12 cellular contexts compared by ENCODE assay signal in the genomic region with DNA sequence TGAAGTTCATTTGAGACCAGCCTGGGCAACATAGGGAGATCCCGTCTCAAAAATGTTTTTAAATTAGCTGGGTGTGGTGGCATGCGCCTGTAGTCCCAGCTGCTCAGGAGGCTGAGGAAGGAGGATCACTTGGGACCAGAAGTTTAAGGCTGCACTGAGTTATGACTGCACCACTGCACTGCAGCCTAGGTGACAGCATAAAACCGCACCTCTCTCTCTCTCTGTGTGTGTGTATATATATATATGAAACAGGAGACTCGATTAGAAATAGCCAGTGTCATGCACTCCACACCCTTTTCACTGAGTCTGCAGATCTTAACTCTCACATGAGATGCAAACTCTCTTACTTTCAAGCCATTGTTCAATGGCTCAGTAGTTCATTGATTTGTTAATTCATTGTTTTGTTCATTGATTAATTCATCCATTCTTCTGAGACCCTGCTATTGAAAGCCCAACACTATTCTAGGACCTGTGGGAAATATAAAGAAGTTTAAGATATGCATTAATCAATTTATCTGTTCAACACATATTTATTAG. TPM values are rescaled to one million over a fixed set of nuclear protein-coding genes. Genes with fewer than 3 reads are reported as not detected.
DNase-seq lines count a peak whose midpoint lies in the region; ATAC-seq, FAIRE-seq and TF ChIP-seq lines count a peak whose summit lies in the region.
"Had no signal": no experiment of that assay in that cellular context is flagged by ENCODE, and none has a peak within 500 bp of the region (broad histone marks: within the 10 kb centered on the region; RNA-seq: fewer than 3 reads in every experiment).

No MANE protein-coding gene starts in this region.

- H2BK5ac ChIP-seq in H1 (ENCODE audit: low read depth, low read length): no peak overlapping the region

- no peak overlapping the region for H3K4ac ChIP-seq in H1 (replicated peaks; ENCODE audit: insufficient read length, low read depth, low read length)

- H2BK20ac ChIP-seq in H1 (ENCODE audit: low read length): no peak overlapping the region

- no peak overlapping the region for H3K4me2 ChIP-seq in H1 (ENCODE audit: insufficient read depth in 1 of 2, low read depth in 2 of 2, low read length in 2 of 2)

- H3K27ac ChIP-seq in H1 (ENCODE audit: low read depth, low read length): no peak overlapping the region
- H3K27ac ChIP-seq: 22Rv1, heart left ventricle had no signal

- no peak overlapping the region for H4K8ac ChIP-seq in H1 (ENCODE audit: extremely low read depth, insufficient read depth, low read length)

- H3K27me3 Mint-ChIP-seq in T-helper 1 cell treated with Interleukin-12 subunit alpha and Interleukin-12 subunit beta and Interleukin-4 antibody, amounts not matched to agents 30 μg/mL and 1 μg/mL, for 36 hours (ENCODE audit: low read depth): no peaks in the 10 kb centered on the region

- H3K4me1 ChIP-seq in H1 (replicated peaks in 1 of 4; ENCODE audit: control insufficient read depth in 3 of 4, insufficient read depth in 4 of 4, low read length in 3 of 4): peaks cover 0 to 4% (median 1%) of the 10 kb centered on the region in 4 experiments; a peak in 5 of 7 replicates

- no peaks in the 10 kb centered on the region for H3K23me2 ChIP-seq in H1 (ENCODE audit: low read depth, low read length)

- H3K4me3 ChIP-seq in H1 (ENCODE audit: extremely low read depth in 1 of 4, insufficient read depth in 2 of 4, low read depth in 3 of 4, low read length in 4 of 4): no peak overlapping the region
- H3K4me3 ChIP-seq: heart left ventricle had no signal

- no peaks in the 10 kb centered on the region for H3K79me2 ChIP-seq in H1 (ENCODE audit: control insufficient read depth in 1 of 2, insufficient read depth in 2 of 2, low read length in 2 of 2)

- H2BK15ac ChIP-seq in H1 (ENCODE audit: low read length): no peak overlapping the region

- H3K9ac ChIP-seq in H1 (replicated peaks in 1 of 4; ENCODE audit: extremely low read depth in 1 of 4, low read depth in 3 of 4, low read length in 3 of 4): no peak overlapping the region

- no peak overlapping the region for H2BK120ac ChIP-seq in H1 (replicated peaks; ENCODE audit: low read depth, low read length)

- peaks cover 15% of the 10 kb centered on the region for H3K4me1 Mint-ChIP-seq in T-helper 1 cell treated with Interleukin-12 subunit alpha and Interleukin-12 subunit beta and Interleukin-4 antibody, amounts not matched to agents 30 μg/mL and 1 μg/mL, for 36 hours (ENCODE audit: low read depth)
- H3K4me1 Mint-ChIP-seq: mesothelial cell of epicardium had no signal

- no peak overlapping the region for H4K91ac ChIP-seq in H1 (replicated peaks; ENCODE audit: insufficient read length, low read length)

- 91% methylated on average over 4 of the region's 4 CpGs; no CpG with 5 or more reads in 1 of the 2 experiments for WGBS in H1 (ENCODE audit: extremely low coverage in 1 of 2, insufficient coverage in 1 of 2, insufficient read length in 1 of 2, insufficient replicate concordance in 2 of 2, low coverage in 1 of 2, low lambda C conversion rate in 2 of 2, missing lambda C conversion rate in 1 of 2), 2 experiments

- no peak for TF ChIP-seq CTCF in H1 (IDR thresholded peaks at IDR 0.05; ENCODE audit: control extremely low read depth in 1 of 3, insufficient read depth in 1 of 3, low read depth in 1 of 3, low read length in 3 of 3)
- no peak for TF ChIP-seq CTCF in GM10248 (IDR thresholded peaks at IDR 0.05; ENCODE audit: control extremely low read depth, extremely low read depth, low read depth, missing control alignments)

- peaks cover 27% of the 10 kb centered on the region for H3K36me3 Mint-ChIP-seq in T-helper 1 cell treated with Interleukin-12 subunit alpha and Interleukin-12 subunit beta and Interleukin-4 antibody, amounts not matched to agents 30 μg/mL and 1 μg/mL, for 36 hours (ENCODE audit: low read depth)

- no peaks in the 10 kb centered on the region; the same call in 1 of the 2 replicates for H3K79me1 ChIP-seq in H1 (ENCODE audit: low read depth, low read length)

- CTCF ChIA-PET in H1 (lab: Charles Lee; ENCODE audit: partially characterized antibody): interaction anchor here (1.3 to 1.6 kb wide), 3 partner anchors 9 to 12 kb away, joined by 3 to 9 read pairs (median 6); no protein-coding TSS in a partner anchor
- CTCF ChIA-PET in GM10248 (lab: Yijun Ruan, JAX): interaction anchor here (1.3 kb wide), 2 partner anchors 278 to 294 kb away, joined by 3 to 4 read pairs; partner anchors contain the start of gene UBR2

- POLR2A ChIA-PET in H1 (lab: Charles Lee; ENCODE audit: partially characterized antibody) (no interaction called here), GM10248 (lab: Yijun Ruan, JAX) (no interaction called here)

- peaks cover 0 to 14% (median 3%) of the 10 kb centered on the region in 4 experiments; a peak in 3 of 8 replicates for H3K36me3 ChIP-seq in H1 (ENCODE audit: control insufficient read depth in 2 of 4, insufficient read depth in 4 of 4, low read length in 3 of 4)

- TF ChIP-seq RAD21 in H1 (IDR thresholded peaks at IDR 0.05 in 1 of 2, conservative IDR thresholded peaks at IDR 0.05 in 1 of 2; ENCODE audit: low read depth in 2 of 2, low read length in 2 of 2): no peak

- no peaks in the 10 kb centered on the region for H3K9me3 Mint-ChIP-seq in T-helper 1 cell treated with Interleukin-12 subunit alpha and Interleukin-12 subunit beta and Interleukin-4 antibody, amounts not matched to agents 30 μg/mL and 1 μg/mL, for 36 hours
- H3K9me3 Mint-ChIP-seq: mesothelial cell of epicardium had no signal

- no peak overlapping the region for H2AFZ ChIP-seq in H1 (ENCODE audit: low read length)

- no peak overlapping the region for H3K23ac ChIP-seq in H1 (ENCODE audit: insufficient read length)

- FAIRE-seq in H1 (lab: Jason Lieb, UNC): no peak

- peaks cover 0 to 3% of the 10 kb centered on the region in 2 experiments for H4K20me1 ChIP-seq in H1 (replicated peaks in 1 of 2; ENCODE audit: control insufficient read depth in 1 of 2, insufficient read depth in 2 of 2, low read length in 2 of 2)

- no peaks in the 10 kb centered on the region for H3K9me3 ChIP-seq in H1 (ENCODE audit: insufficient read depth in 2 of 2, low read depth in 1 of 2, low read length in 1 of 2)
- H3K9me3 ChIP-seq: heart left ventricle had no signal

- H3K27me3 ChIP-seq in H1 (replicated peaks in 1 of 4; ENCODE audit: control insufficient read depth in 3 of 4, extremely low read depth in 1 of 4, insufficient read depth in 3 of 4, low read length in 3 of 4): no peaks in the 10 kb centered on the region
- H3K27me3 ChIP-seq: heart left ventricle had no signal

- ATAC-seq in GM21737 (IDR thresholded peaks at IDR 0.05; ENCODE audit: unreplicated experiment) (peak; percentile 27), HG03175 (IDR thresholded peaks at IDR 0.05; ENCODE audit: unreplicated experiment) (peak; percentile 41)
- ATAC-seq: heart left ventricle had no signal

- no peak for TF ChIP-seq POLR2A in H1 (IDR thresholded peaks at IDR 0.05; ENCODE audit: control extremely low read depth in 1 of 2, low read depth in 2 of 2, low read length in 2 of 2)

- no peak overlapping the region for H2AK5ac ChIP-seq in H1 (ENCODE audit: low read depth, low read length)

- no peak for TF ChIP-seq EP300 in H1 (IDR thresholded peaks at IDR 0.05; ENCODE audit: borderline replicate concordance in 1 of 2, low read depth in 2 of 2, low read length in 2 of 2)

- H3K56ac ChIP-seq in H1 (replicated peaks; ENCODE audit: insufficient read length, low read depth, low read length): no peak overlapping the region

- no peak overlapping the region for H4K5ac ChIP-seq in H1 (ENCODE audit: insufficient read length, low read depth, low read length)

- no peak overlapping the region for H3K4me3 Mint-ChIP-seq in T-helper 1 cell treated with Interleukin-12 subunit alpha and Interleukin-12 subunit beta and Interleukin-4 antibody, amounts not matched to agents 30 μg/mL and 1 μg/mL, for 36 hours
- H3K4me3 Mint-ChIP-seq: mesothelial cell of epicardium had no signal

- H3K18ac ChIP-seq in H1 (ENCODE audit: extremely low read depth, low read length): no peak overlapping the region

- DNase-seq in T-helper 1 cell (no peak), H1 (ENCODE audit: low read depth in 1 of 2, low spot score in 2 of 2) (no peak), COLO829 (ENCODE audit: low spot score) (no peak), mucosa of gallbladder (ENCODE audit: low spot score) (no peak), GM10248 (ENCODE audit: extremely low spot score) (no peak)
- DNase-seq: HCEC 1CT, heart left ventricle had no signal

- no peak overlapping the region for H3K14ac ChIP-seq in H1 (ENCODE audit: insufficient read length)

- peak overlapping the region; percentile 45 for H3K27ac Mint-ChIP-seq in T-helper 1 cell treated with Interleukin-12 subunit alpha and Interleukin-12 subunit beta and Interleukin-4 antibody, amounts not matched to agents 30 μg/mL and 1 μg/mL, for 36 hours
- H3K27ac Mint-ChIP-seq: mesothelial cell of epicardium had no signal

- H2BK12ac ChIP-seq in H1 (ENCODE audit: low read depth, low read length): no peak overlapping the region

TF ChIP-seq in H1, 55 proteins besides CTCF, POLR2A, EP300 and RAD21 (continues in another document):
- TF ChIP-seq ATF3 (IDR thresholded peaks at IDR 0.05; ENCODE audit: insufficient read depth, low read depth, low read length) (no peak), POLR2AphosphoS5 (IDR thresholded peaks at IDR 0.05; ENCODE audit: low read depth, low read length) (no peak), HDAC6 (IDR thresholded peaks at IDR 0.05; ENCODE audit: low read depth, low read length) (no peak), MAFK (IDR thresholded peaks at IDR 0.05; ENCODE audit: low read depth, low read length) (peak; percentile 53; the same call in 1 of the 2 replicates), SIN3A (conservative IDR thresholded peaks at IDR 0.05 in 1 of 2, IDR thresholded peaks at IDR 0.05 in 1 of 2; ENCODE audit: low read depth in 1 of 2, low read length in 2 of 2) (no peak), BACH1 (IDR thresholded peaks at IDR 0.05; ENCODE audit: low read length) (peak; percentile 44; the same call in 1 of the 2 replicates), BCL11A (IDR thresholded peaks at IDR 0.05; ENCODE audit: low read depth in 2 of 2, low read length in 2 of 2) (no peak), TAF1 (IDR thresholded peaks at IDR 0.05; ENCODE audit: low read depth, low read length) (no peak)

RNA-seq across cellular contexts. Expression of gene MRPS10, which starts 52.4 kb away (rescaled TPM):
- total RNA-seq in H1 (2021; fragmentation: NEBNext Ultra II Directional; extraction: Animal tissue kit (Norgen Biotek cat#: 25700)): 32.0 and 33.6 TPM in 2 replicates
- 13.2 and 20.5 TPM in 2 replicates for polyA plus RNA-seq in H1 (2011; rRNA removed)
- polyA plus RNA-seq in H1 (2011; cell fraction: cytosol; rRNA removed): 28.0 TPM
- polyA plus RNA-seq in H1 (2011; cell fraction: nucleus; rRNA removed): 5.8 TPM
- polyA plus RNA-seq in H1 (2012, experiment 1 of 2): 17.5 to 26.9 TPM (median 19.3 TPM) in 4 replicates
- polyA plus RNA-seq in H1 (2012, experiment 2 of 2): 4.3 TPM
- polyA plus RNA-seq in H1 (2013, experiment 1 of 2): 30.8 TPM
- polyA plus RNA-seq in H1 (2013, experiment 2 of 2): 33.4 TPM
- 10.7 and 13.1 TPM in 2 replicates for polyA minus RNA-seq in H1 (2011; rRNA and poly(A)+ RNA removed)
- 8.7 TPM for polyA minus RNA-seq in H1 (2011; cell fraction: cytosol; rRNA and poly(A)+ RNA removed)
- 9.8 TPM for polyA minus RNA-seq in H1 (2011; cell fraction: nucleus; rRNA and poly(A)+ RNA removed)
- total RNA-seq in mucosa of gallbladder: 25.1 TPM
